Comparison of ENCODE assay signal across 9 cellular contexts in the genomic region with DNA sequence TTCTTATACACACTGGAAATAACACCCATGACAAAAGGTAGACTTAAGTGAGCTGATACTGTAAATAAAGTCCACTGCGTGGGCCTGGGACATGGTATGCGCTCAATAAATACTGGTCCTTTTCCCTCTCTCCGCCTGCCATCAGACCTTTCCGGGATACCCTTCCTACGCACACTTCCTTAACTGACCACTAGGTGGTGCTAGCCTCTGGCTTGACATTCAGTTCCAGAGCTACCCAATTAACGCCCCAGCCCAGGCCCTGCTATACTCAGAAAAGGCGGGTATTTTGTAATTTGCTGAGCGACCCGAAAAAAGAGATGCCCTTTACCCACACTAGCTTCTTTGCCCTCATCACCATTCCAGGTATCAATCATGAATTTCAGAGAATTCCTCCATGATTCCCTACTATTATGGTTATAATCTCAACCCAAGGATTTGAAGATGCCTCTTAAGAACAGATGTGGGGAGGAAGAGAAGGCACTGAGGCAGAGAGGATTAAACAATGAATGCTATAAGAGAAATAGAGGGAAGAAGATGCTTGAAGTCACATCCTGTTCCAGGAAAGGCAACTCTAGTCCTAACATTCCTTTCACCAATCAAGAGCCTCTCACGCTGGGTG. TPM values are rescaled to one million over a fixed set of nuclear protein-coding genes. Genes with fewer than 3 reads are reported as not detected.
A peak's percentile ranks its signal among the peaks of the same experiment; 100 is the strongest.
DNase-seq lines count a peak whose midpoint lies in the region; ATAC-seq, FAIRE-seq and TF ChIP-seq lines count a peak whose summit lies in the region.
"Had no signal": no experiment of that assay in that cellular context is flagged by ENCODE, and none has a peak within 500 bp of the region (broad histone marks: within the 10 kb centered on the region; RNA-seq: fewer than 3 reads in every experiment).

No MANE protein-coding gene starts in this region.

- peaks cover 2% of the 10 kb centered on the region for H3K4me1 Mint-ChIP-seq in astrocyte (ENCODE audit: low read depth, unreplicated experiment)

- H3K4me3 ChIP-seq in astrocyte (ENCODE audit: insufficient read depth, low read depth, low read length): no peak overlapping the region
- no peak overlapping the region for H3K4me3 ChIP-seq in spleen

- no peaks in the 10 kb centered on the region for H4K20me1 ChIP-seq in astrocyte (ENCODE audit: insufficient read depth, low read length)

- DNase-seq in Right ventricle myocardium inferior (ENCODE audit: missing footprints) (peak; percentile 64), cardiac septum (ENCODE audit: low spot score) (no peak), NCI-H187 treated with DMSO at 0.1 percent for 48 hours (lab: John Stamatoyannopoulos, UW) (peak; percentile 65), T1000 (lab: John Stamatoyannopoulos, UW) (peak; percentile 85), astrocyte (ENCODE audit: low read depth) (no peak), hypothalamus (lab: John Stamatoyannopoulos, UW) (peak in 42 of 51 donors; percentile 14 to 85 (median 56)), spleen (peak; percentile 78), KG1 (lab: John Stamatoyannopoulos, UW) (no peak)

- FAIRE-seq in astrocyte (lab: Jason Lieb, UNC): no peak

- no peak overlapping the region for H2AFZ ChIP-seq in astrocyte (ENCODE audit: low read depth, low read length)

- H3K27me3 ChIP-seq in astrocyte (ENCODE audit: insufficient read depth, low read length) (no peaks in the 10 kb centered on the region), spleen (replicated peaks in 1 of 7) (peaks cover 0 to 35% (median 13%) of the 10 kb centered on the region in 7 donors)

- no peak overlapping the region for H3K4me2 ChIP-seq in astrocyte (ENCODE audit: low read length)

- TF ChIP-seq CTCF in astrocyte (IDR thresholded peaks at IDR 0.05; ENCODE audit: insufficient read depth, low read depth, low read length) (peak; percentile 97), spleen (IDR thresholded peaks at IDR 0.05 in 8 of 11, conservative IDR thresholded peaks at IDR 0.05 in 3 of 11) (peak; percentile 90 to 96 (median 94))

- H3K9me3 ChIP-seq in astrocyte (ENCODE audit: insufficient read depth, low read depth, low read length) (no peaks in the 10 kb centered on the region), spleen (no peaks in the 10 kb centered on the region)

- H3K9me3 Mint-ChIP-seq in astrocyte (ENCODE audit: unreplicated experiment): no peaks in the 10 kb centered on the region

- peaks cover under 1% of the 10 kb centered on the region for H3K36me3 Mint-ChIP-seq in astrocyte (ENCODE audit: low read depth, unreplicated experiment)

- no peak overlapping the region for H3K4me3 Mint-ChIP-seq in astrocyte (ENCODE audit: unreplicated experiment)

- H3K27ac ChIP-seq in astrocyte (ENCODE audit: low read depth, low read length) (no peak overlapping the region), spleen (no peak overlapping the region)

- no peaks in the 10 kb centered on the region for H3K27me3 Mint-ChIP-seq in astrocyte (ENCODE audit: low read depth, unreplicated experiment)

- 14 to 19% (median 17%) methylated on average over 10 of the region's 10 CpGs for WGBS in spleen, 5 donors

- no peak overlapping the region for H3K9ac ChIP-seq in astrocyte (ENCODE audit: low read length)

- H3K36me3 ChIP-seq in astrocyte (ENCODE audit: insufficient read depth, low read length): no peaks in the 10 kb centered on the region
- H3K36me3 ChIP-seq in spleen: no peaks in the 10 kb centered on the region

- ATAC-seq in Right ventricle myocardium inferior: no peak

- H3K79me2 ChIP-seq in astrocyte (ENCODE audit: insufficient read depth, low read length): peaks cover 9% of the 10 kb centered on the region

- H3K27ac Mint-ChIP-seq in astrocyte (ENCODE audit: unreplicated experiment): no peak overlapping the region

- no peak for TF ChIP-seq POLR2A in spleen (IDR thresholded peaks at IDR 0.05)

- peaks cover 7% of the 10 kb centered on the region for H3K4me1 ChIP-seq in astrocyte (ENCODE audit: insufficient read depth, low read length)
- H3K4me1 ChIP-seq in spleen: peaks cover 5 to 41% (median 27%) of the 10 kb centered on the region in 6 donors

- intact Hi-C loops in Right ventricle myocardium inferior (cut with DNase I) (loop anchor here (1.0 kb wide), 2 partner anchors 52 to 59 kb away; no protein-coding TSS in a partner anchor), cardiac septum (cut with DNase I) (loop anchor here (1.0 to 2.0 kb wide), 2 partner anchors 50 to 59 kb away; no protein-coding TSS in a partner anchor), spleen (cut with DNase I; ENCODE audit: low total_unique reads) (loop anchor here (5.0 kb wide), 1 partner anchor 58 kb away; no protein-coding TSS in a partner anchor)

RNA-seq across cellular contexts. Expression of gene LRP1, which starts 3.9 kb away (rescaled TPM):
- total RNA-seq in Right ventricle myocardium inferior (143 TPM), cardiac septum (103 TPM), astrocyte (369 and 397 TPM in 2 replicates), spleen (100 to 1,000 TPM; 103 to 216 (median 181) TPM)
- polyA plus RNA-seq in spleen: 10 to 100 TPM in 2 of 3 donors, 1 to 10 TPM in 1; 8.9 to 24.0 (median 13.0) TPM

RNA-seq across cellular contexts. Expression of gene STAT6, which starts 13.2 kb away (rescaled TPM):
- total RNA-seq in Right ventricle myocardium inferior: 58.3 TPM
- 42.1 TPM for total RNA-seq in cardiac septum
- total RNA-seq in astrocyte: 33.8 and 36.2 TPM in 2 replicates
- 100 to 1,000 TPM; 196 to 336 (median 280) TPM for total RNA-seq in spleen
- 100 to 1,000 TPM; 140 to 312 (median 241) TPM for polyA plus RNA-seq in spleen

RNA-seq across cellular contexts. Expression of gene LRP1-AS, which starts 23.1 kb away (rescaled TPM):
- total RNA-seq in Right ventricle myocardium inferior (not detected), cardiac septum (not detected), astrocyte (not detected in 2 replicates), spleen (not detected)
- not detected for polyA plus RNA-seq in spleen
- total RNA-seq: mononuclear cell had no signal

RNA-seq across cellular contexts. Expression of gene NAB2, which starts 35.5 kb away (rescaled TPM):
- total RNA-seq in Right ventricle myocardium inferior: 9.8 TPM
- total RNA-seq in cardiac septum: 37.9 TPM
- 36.6 and 37.8 TPM in 2 replicates for total RNA-seq in astrocyte
- total RNA-seq in spleen: 10 to 100 TPM; 14.8 to 25.0 (median 18.2) TPM
- 10 to 100 TPM in 2 of 3 donors, 1 to 10 TPM in 1; 9.0 to 19.1 (median 13.2) TPM for polyA plus RNA-seq in spleen

RNA-seq across cellular contexts. Expression of gene NEMP1, which starts 45.8 kb away (rescaled TPM):
- 3.3 TPM for total RNA-seq in Right ventricle myocardium inferior
- 2.4 TPM for total RNA-seq in cardiac septum
- total RNA-seq in astrocyte: 9.4 and 10.6 TPM in 2 replicates
- total RNA-seq in spleen: 10 to 100 TPM; 13.3 to 17.1 (median 15.3) TPM
- polyA plus RNA-seq in spleen: 1 to 10 TPM; 4.5 to 5.1 (median 4.7) TPM

Comparison
In these comparisons a context has a peak if more than half of its experiments do, and no peak if none do; other contexts are left out.
1. DNase-seq: peak in Right ventricle myocardium inferior (single experiment), NCI-H187 treated with DMSO at 0.1 percent for 48 hours (single experiment), T1000 (single experiment), hypothalamus (42 of 51) and spleen (single experiment); none in cardiac septum (single experiment), astrocyte (single experiment) and KG1 (single experiment).